ENCODE assay signal across 13 cellular contexts in the genomic region with DNA sequence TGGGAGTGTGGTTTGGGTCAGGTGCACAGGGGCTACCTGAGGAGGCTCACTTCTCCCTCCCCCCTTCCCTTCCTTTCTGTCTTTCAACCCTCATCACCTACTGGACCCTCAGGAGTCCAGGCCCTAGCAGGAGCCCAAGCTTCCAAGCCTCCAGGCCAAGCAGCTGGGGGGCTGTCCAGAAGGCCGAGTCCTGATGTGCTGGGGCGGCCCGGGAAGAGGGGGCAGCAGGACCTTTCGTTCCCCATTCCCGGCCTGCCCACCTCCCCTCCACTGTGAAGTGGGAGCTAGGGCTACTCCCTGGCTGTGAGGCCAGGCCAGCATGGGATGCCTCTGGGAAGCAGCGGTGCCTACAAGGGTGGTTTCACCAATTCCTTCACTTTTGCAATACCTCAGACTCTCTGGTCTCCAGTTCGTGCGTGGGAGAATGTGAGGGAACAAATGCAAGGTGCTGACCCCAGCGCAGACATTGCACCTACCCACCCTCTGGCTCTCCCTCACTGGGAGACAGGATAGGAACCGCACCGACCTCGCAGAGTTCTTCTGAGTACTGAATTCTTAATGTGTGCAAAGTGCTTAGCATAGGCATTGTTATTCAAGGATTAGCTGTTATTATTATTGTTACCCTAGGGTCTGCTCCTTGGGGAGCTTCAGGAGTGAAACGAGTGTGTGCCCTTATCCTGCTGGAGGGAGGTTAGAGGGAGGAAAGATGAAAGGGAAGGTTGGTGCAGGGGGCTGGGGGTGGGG. TPM values are rescaled to one million over a fixed set of nuclear protein-coding genes. Genes with fewer than 3 reads are reported as not detected.
DNase-seq lines count a peak whose midpoint lies in the region; ATAC-seq, FAIRE-seq and TF ChIP-seq lines count a peak whose summit lies in the region.
"Had no signal": no experiment of that assay in that cellular context is flagged by ENCODE, and none has a peak within 500 bp of the region (broad histone marks: within the 10 kb centered on the region; RNA-seq: fewer than 3 reads in every experiment).

No MANE protein-coding gene starts in this region.

- no peak overlapping the region for H3K27ac Mint-ChIP-seq in CD4-positive, alpha-beta T cell
- H3K27ac Mint-ChIP-seq in astrocyte (ENCODE audit: unreplicated experiment) = no peak overlapping the region
- H3K27ac Mint-ChIP-seq: CD8-positive, alpha-beta T cell had no signal

- H3K27me3 ChIP-seq in CD4-positive, alpha-beta T cell (ENCODE audit: control insufficient read depth, insufficient read depth, low read length) = peaks cover 18% of the 10 kb centered on the region
- H3K27me3 ChIP-seq in astrocyte (ENCODE audit: insufficient read depth, low read length) = peaks cover 33% of the 10 kb centered on the region
- no peaks in the 10 kb centered on the region for H3K27me3 ChIP-seq in sigmoid colon

- no peak overlapping the region for H2AFZ ChIP-seq in astrocyte (ENCODE audit: low read depth, low read length)

- H3K36me3 Mint-ChIP-seq in CD4-positive, alpha-beta T cell (ENCODE audit: low read depth) = no peaks in the 10 kb centered on the region
- no peaks in the 10 kb centered on the region for H3K36me3 Mint-ChIP-seq in astrocyte (ENCODE audit: low read depth, unreplicated experiment)
- H3K36me3 Mint-ChIP-seq: CD8-positive, alpha-beta T cell had no signal

- no peak overlapping the region for H3K9ac ChIP-seq in astrocyte (ENCODE audit: low read length)

- no peak overlapping the region for H3K27ac ChIP-seq in CD4-positive, alpha-beta T cell (ENCODE audit: low read depth, low read length)
- H3K27ac ChIP-seq in astrocyte (ENCODE audit: low read depth, low read length) = no peak overlapping the region
- peak overlapping the region; percentile 80 to 89 (median 81) for H3K27ac ChIP-seq in sigmoid colon

- WGBS in sigmoid colon, 2 donors = 16 to 66% methylated on average over 13 of the region's 13 CpGs

- no peak for TF ChIP-seq CTCF in CD4-positive, alpha-beta T cell (IDR thresholded peaks at IDR 0.05)
- TF ChIP-seq CTCF in astrocyte (IDR thresholded peaks at IDR 0.05; ENCODE audit: insufficient read depth, low read depth, low read length) = no peak
- no peak for TF ChIP-seq CTCF in sigmoid colon (IDR thresholded peaks at IDR 0.05)

- no peaks in the 10 kb centered on the region for H4K20me1 ChIP-seq in astrocyte (ENCODE audit: insufficient read depth, low read length)

- FAIRE-seq in astrocyte (lab: Jason Lieb, UNC) = no peak
- FAIRE-seq: endometrium had no signal

- CTCF ChIA-PET in CD4-positive, alpha-beta T cell (lab: Charles Lee) = no interaction called here

- no peaks in the 10 kb centered on the region for H3K79me2 ChIP-seq in astrocyte (ENCODE audit: insufficient read depth, low read length)

- POLR2A ChIA-PET in CD4-positive, alpha-beta T cell (lab: Charles Lee) = no interaction called here

- no peak for ATAC-seq in CD4-positive, alpha-beta T cell (ENCODE audit: poor library complexity)
- ATAC-seq in GM19452 (IDR thresholded peaks at IDR 0.05; ENCODE audit: unreplicated experiment) = no peak
- no peak for ATAC-seq in HG03354 (IDR thresholded peaks at IDR 0.05; ENCODE audit: poor library complexity, severe bottlenecking, unreplicated experiment)
- ATAC-seq: CD8-positive, alpha-beta T cell; Panc1 had no signal

- peaks cover 44% of the 10 kb centered on the region for H3K27me3 Mint-ChIP-seq in CD4-positive, alpha-beta T cell
- H3K27me3 Mint-ChIP-seq in astrocyte (ENCODE audit: low read depth, unreplicated experiment) = peaks cover 12% of the 10 kb centered on the region

- peaks cover 36% of the 10 kb centered on the region for H3K4me1 Mint-ChIP-seq in CD4-positive, alpha-beta T cell (ENCODE audit: low read depth)
- peaks cover 48% of the 10 kb centered on the region for H3K4me1 Mint-ChIP-seq in astrocyte (ENCODE audit: low read depth, unreplicated experiment)

- H3K4me3 ChIP-seq in astrocyte (ENCODE audit: insufficient read depth, low read depth, low read length) = no peak overlapping the region
- peak overlapping the region; percentile 21; the same call in 1 of the 2 replicates for H3K4me3 ChIP-seq in iPS-18c (ENCODE audit: insufficient read depth, low read depth, low read length)
- peak overlapping the region in 2 of 4 donors; percentile 74 to 91 for H3K4me3 ChIP-seq in sigmoid colon

- intact Hi-C loops in CD4-positive, alpha-beta T cell (cut with DNase I, micrococcal nuclease) = no loop called here
- intact Hi-C loops in sigmoid colon (cut with DNase I) = loop anchor here (2.0 kb wide), 1 partner anchor 149 kb away; a partner anchor contains a TSS

- no peaks in the 10 kb centered on the region for H3K9me3 ChIP-seq in CD4-positive, alpha-beta T cell (ENCODE audit: control insufficient read depth, low read length)
- H3K9me3 ChIP-seq in astrocyte (ENCODE audit: insufficient read depth, low read depth, low read length) (no peaks in the 10 kb centered on the region), iPS-18c (ENCODE audit: control insufficient read depth, insufficient read depth, low read length) (peaks cover 3% of the 10 kb centered on the region), sigmoid colon (no peaks in the 10 kb centered on the region)

- no peak for TF ChIP-seq POLR2A in sigmoid colon (IDR thresholded peaks at IDR 0.05)

- no peaks in the 10 kb centered on the region for H3K9me3 Mint-ChIP-seq in CD4-positive, alpha-beta T cell
- H3K9me3 Mint-ChIP-seq in astrocyte (ENCODE audit: unreplicated experiment) = no peaks in the 10 kb centered on the region
- H3K9me3 Mint-ChIP-seq: CD8-positive, alpha-beta T cell had no signal

- no peak for DNase-seq in CD4-positive, alpha-beta T cell
- DNase-seq in astrocyte (ENCODE audit: low read depth) (no peak), sigmoid colon (no peak), SW480 (ENCODE audit: low spot score) (no peak), hippocampal formation (lab: John Stamatoyannopoulos, UW) (no peak)
- DNase-seq: CD8-positive, alpha-beta T cell; HCEC 1CT; NCI-H2081 treated with DMSO at 0.1 percent for 48 hours had no signal

- H3K36me3 ChIP-seq in astrocyte (ENCODE audit: insufficient read depth, low read length) (no peaks in the 10 kb centered on the region), sigmoid colon (no peaks in the 10 kb centered on the region)

- no peak for TF ChIP-seq EP300 in sigmoid colon (IDR thresholded peaks at IDR 0.05)

- H3K4me1 ChIP-seq in astrocyte (ENCODE audit: insufficient read depth, low read length) (peaks cover 34% of the 10 kb centered on the region), sigmoid colon (peaks cover 0 to 78% (median 58%) of the 10 kb centered on the region in 4 donors)

- H3K4me3 Mint-ChIP-seq in CD4-positive, alpha-beta T cell = peak overlapping the region; percentile 68
- peak overlapping the region; percentile 89 for H3K4me3 Mint-ChIP-seq in astrocyte (ENCODE audit: unreplicated experiment)

- no peak overlapping the region for H3K4me2 ChIP-seq in astrocyte (ENCODE audit: low read length)

RNA-seq across cellular contexts. Expression of a gene that starts 2.5 kb away (rescaled TPM):
- total RNA-seq in CD4-positive, alpha-beta T cell = under 1 TPM; 0.19 to 0.22 TPM
- total RNA-seq in astrocyte (17.2 and 27.0 TPM in 2 replicates), sigmoid colon (1 to 10 TPM; 1.8 to 2.8 (median 2.2) TPM)
- polyA plus RNA-seq in sigmoid colon = 10 to 100 TPM in 1 of 3 donors, 1 to 10 TPM in 2; 1.6 to 20.2 (median 1.8) TPM
- total RNA-seq: CD8-positive, alpha-beta T cell had no signal

Comparison
In these comparisons a context has a peak if more than half of its experiments do, and no peak if none do; other contexts are left out.
1. H3K27ac ChIP-seq: peak in sigmoid colon (4 of 4); none in CD4-positive, alpha-beta T cell (single experiment) and astrocyte (single experiment).